In genomic region chr6:88494401-88495140, GRCh38 we compare ENCODE assay signal across 13 cellular contexts.
DNase-seq lines count a peak whose midpoint lies in the region; ATAC-seq and TF ChIP-seq lines count a peak whose summit lies in the region.
"Had no signal": no experiment of that assay in that cellular context is flagged by ENCODE, and none has a peak within 500 bp of the region (broad histone marks: within the 10 kb centered on the region; RNA-seq: fewer than 3 reads in every experiment).

No MANE protein-coding gene starts in this region.

- H4K20me1 ChIP-seq in OCI-LY7 (ENCODE audit: insufficient read depth, low read length) (no peaks in the 10 kb centered on the region), GM23248 (ENCODE audit: insufficient read depth) (no peaks in the 10 kb centered on the region)

- H3K27me3 ChIP-seq in GM23248 (replicated peaks; ENCODE audit: insufficient read depth): no peaks in the 10 kb centered on the region; the same call in 1 of the 2 replicates

- H3K27ac ChIP-seq in OCI-LY7 (ENCODE audit: low read depth, low read length, poor library complexity, severe bottlenecking): peak overlapping the region; percentile 74
- no peak overlapping the region for H3K27ac ChIP-seq in GM23248
- H3K27ac ChIP-seq: epithelial cell of prostate, KMS-11 had no signal

- H3K4me1 Mint-ChIP-seq in HFFc6 (ENCODE audit: low read depth): no peaks in the 10 kb centered on the region

- CTCF ChIA-PET in OCI-LY7 (lab: Charles Lee; ENCODE audit: unreplicated experiment): interaction anchor here (1.0 kb wide), 1 partner anchor 13 kb away, joined by 3 read pairs; no protein-coding TSS in a partner anchor

- H3K4me1 ChIP-seq in OCI-LY7 (ENCODE audit: insufficient read depth, low read length, poor library complexity, severe bottlenecking) (peaks cover 32% of the 10 kb centered on the region), GM23248 (ENCODE audit: insufficient read depth) (no peaks in the 10 kb centered on the region)
- H3K4me1 ChIP-seq: Caco-2 had no signal

- no peaks in the 10 kb centered on the region for H3F3A ChIP-seq in GM23248 (ENCODE audit: insufficient read depth)

- H3K79me2 ChIP-seq in OCI-LY7 (ENCODE audit: insufficient read depth, low read depth, low read length) (no peaks in the 10 kb centered on the region), GM23248 (ENCODE audit: insufficient read depth) (no peaks in the 10 kb centered on the region)

- H3K4me2 ChIP-seq in OCI-LY7 (ENCODE audit: low read length) (peak overlapping the region; percentile 47), GM23248 (ENCODE audit: unreplicated experiment) (no peak overlapping the region)
- H3K4me2 ChIP-seq: KMS-11 had no signal

- H2AFZ ChIP-seq in OCI-LY7 (ENCODE audit: low read length) (peak overlapping the region; percentile 87), GM23248 (no peak overlapping the region)

- peak overlapping the region; percentile 33 for H3K4me3 ChIP-seq in OCI-LY7 (ENCODE audit: low read depth, low read length, poor library complexity, severe bottlenecking)
- H3K4me3 ChIP-seq in GM23248: no peak overlapping the region

- H3K9me2 ChIP-seq in OCI-LY7 (ENCODE audit: insufficient read depth, low read length) (no peaks in the 10 kb centered on the region), GM23248 (ENCODE audit: insufficient read depth) (no peaks in the 10 kb centered on the region)

- H3K4me3 Mint-ChIP-seq in HFFc6: no peak overlapping the region
- H3K4me3 Mint-ChIP-seq: natural killer cell treated with Interleukin-12 subunit alpha and Interleukin-12 subunit beta and Interleukin-15 and Interleukin-18, amount 100 ng/mL, for 72 hours had no signal

- in situ Hi-C loops in GM23248 (cut with MboI): no loop called here

- WGBS in GM23248 (ENCODE audit: low coverage in 1 of 2, low lambda C conversion rate in 2 of 2, missing lambda C conversion rate in 2 of 2), 2 experiments: 45 to 52% methylated on average over 3 of the region's 3 CpGs

- intact Hi-C loops in OCI-LY7 (cut with micrococcal nuclease; ENCODE audit: unreplicated experiment): loop anchor here (5.0 kb wide), 1 partner anchor 327 kb away; the partner anchor contains the start of gene CNR1

- ATAC-seq in GM18861 (IDR thresholded peaks at IDR 0.05; ENCODE audit: unreplicated experiment) (peak; percentile 63), GM21447 (IDR thresholded peaks at IDR 0.05; ENCODE audit: unreplicated experiment) (peak; percentile 66), HG03060 (IDR thresholded peaks at IDR 0.05; ENCODE audit: low read depth, unreplicated experiment) (peak; percentile 43)
- ATAC-seq: SK-N-SH treated with all-trans-retinoic acid at 6 μM for 48 hours had no signal

- no peaks in the 10 kb centered on the region for H3K36me3 Mint-ChIP-seq in HFFc6 (ENCODE audit: low read depth)
- H3K36me3 Mint-ChIP-seq: natural killer cell treated with Interleukin-12 subunit alpha and Interleukin-12 subunit beta and Interleukin-15 and Interleukin-18, amount 100 ng/mL, for 72 hours had no signal

- BruUV-seq in OCI-LY7 (replicated peaks; lab: Mats Ljungman, UMichigan): no TSS peak

- TF ChIP-seq CTCF in OCI-LY7 (conservative IDR thresholded peaks at IDR 0.05; ENCODE audit: low read length) (no peak), HFFc6 (IDR thresholded peaks at IDR 0.05) (no peak)

- no peaks in the 10 kb centered on the region; the same call in 1 of the 2 replicates for H3K9me3 Mint-ChIP-seq in HFFc6
- H3K9me3 Mint-ChIP-seq: natural killer cell treated with Interleukin-12 subunit alpha and Interleukin-12 subunit beta and Interleukin-15 and Interleukin-18, amount 100 ng/mL, for 72 hours had no signal

- H3K36me3 ChIP-seq in OCI-LY7 (ENCODE audit: insufficient read depth, low read length) (peaks cover 27% of the 10 kb centered on the region), GM23248 (ENCODE audit: low read depth) (no peaks in the 10 kb centered on the region)

- H3K9ac ChIP-seq in GM23248: no peak overlapping the region
- H3K9ac ChIP-seq: KMS-11 had no signal

- H3K27ac Mint-ChIP-seq in HFFc6: no peak overlapping the region
- H3K27ac Mint-ChIP-seq: natural killer cell treated with Interleukin-12 subunit alpha and Interleukin-12 subunit beta and Interleukin-15 and Interleukin-18, amount 100 ng/mL, for 72 hours had no signal

- H3K27me3 Mint-ChIP-seq in HFFc6 (ENCODE audit: insufficient read depth): peaks cover 6% of the 10 kb centered on the region

- POLR2A ChIA-PET in OCI-LY7 (lab: Charles Lee): interaction anchor here (0.6 to 2.0 kb wide), 9 partner anchors 10 to 1944 kb away, joined by 3 to 7 read pairs (median 3); no protein-coding TSS in a partner anchor

- DNase-seq in OCI-LY7 (ENCODE audit: low spot score) (peak; percentile 42), HCEC 1CT (no peak), HFFc6 (no peak), GM23248 (no peak), NCI-H2029 (lab: John Stamatoyannopoulos, UW) (no peak)
- DNase-seq: Caco-2 had no signal

- H3K9me3 ChIP-seq in OCI-LY7 (ENCODE audit: low read length): peaks cover 53% of the 10 kb centered on the region; the same call in 1 of the 2 replicates
- no peaks in the 10 kb centered on the region for H3K9me3 ChIP-seq in GM23248 (ENCODE audit: low read depth)
- H3K9me3 ChIP-seq: Caco-2 had no signal
